ENCODE assay signal across 10 cellular contexts in the genomic region with DNA sequence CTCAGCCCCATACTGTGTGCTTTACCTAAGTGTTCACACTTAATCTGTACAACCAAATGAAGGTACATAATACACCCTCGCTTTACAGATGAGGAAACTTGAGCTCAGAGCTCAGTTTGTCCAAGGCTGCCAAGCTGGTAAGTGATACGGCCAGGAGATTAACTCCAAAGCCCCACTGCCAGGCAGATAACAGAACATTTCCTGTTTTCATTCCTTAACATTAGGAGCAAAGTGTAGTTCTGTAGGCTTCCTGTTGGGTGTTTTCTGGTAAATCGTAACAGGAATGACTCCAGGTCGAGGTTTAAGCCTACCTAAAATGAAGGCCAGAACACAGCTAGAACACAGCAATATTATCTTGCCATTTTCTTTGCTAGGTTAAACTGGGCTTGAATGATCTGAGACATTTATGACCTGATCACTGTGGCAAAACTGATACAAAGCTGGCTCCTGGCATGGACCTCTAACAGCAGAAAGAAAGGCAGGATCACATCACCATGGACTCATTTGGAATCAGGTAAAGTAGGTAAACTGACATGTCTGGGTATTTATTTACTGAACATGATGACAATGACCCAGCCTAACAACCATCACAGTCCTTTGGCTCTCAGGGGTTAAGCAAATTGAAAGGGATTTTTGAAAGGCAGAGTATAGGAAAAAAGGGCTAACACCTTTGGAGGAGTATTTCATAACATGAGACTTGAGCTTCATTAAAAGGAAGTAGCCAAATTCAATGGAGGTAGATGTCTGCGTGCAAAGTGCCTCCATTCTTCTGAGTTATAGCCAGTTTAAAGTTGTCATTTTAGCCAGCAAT. TPM values are rescaled to one million over a fixed set of nuclear protein-coding genes. Genes with fewer than 3 reads are reported as not detected.
DNase-seq lines count a peak whose midpoint lies in the region; ATAC-seq and TF ChIP-seq lines count a peak whose summit lies in the region.
"Had no signal": no experiment of that assay in that cellular context is flagged by ENCODE, and none has a peak within 500 bp of the region (broad histone marks: within the 10 kb centered on the region; RNA-seq: fewer than 3 reads in every experiment).

No MANE protein-coding gene starts in this region.

- no TSS peak for BruUV-seq in Caco-2 (replicated peaks; lab: Mats Ljungman, UMichigan)

- H3K36me3 ChIP-seq in Caco-2 (ENCODE audit: control insufficient read depth, insufficient read depth, low read length), result peaks cover 2% of the 10 kb centered on the region
- H3K36me3 ChIP-seq in Loucy (ENCODE audit: insufficient read depth, low read length), result no peaks in the 10 kb centered on the region
- no peaks in the 10 kb centered on the region for H3K36me3 ChIP-seq in neural progenitor cell

- no peak for ATAC-seq in GM21529 (IDR thresholded peaks at IDR 0.05; ENCODE audit: unreplicated experiment)
- ATAC-seq in HG02840 (IDR thresholded peaks at IDR 0.05; ENCODE audit: low FRiP score, unreplicated experiment), result no peak
- ATAC-seq: T-helper 17 cell had no signal

- peaks cover 51% of the 10 kb centered on the region for H3K4me1 ChIP-seq in Caco-2
- peaks cover 50% of the 10 kb centered on the region for H3K4me1 ChIP-seq in Loucy (ENCODE audit: insufficient read depth, low read length, poor library complexity, severe bottlenecking)
- H3K4me1 ChIP-seq in neural progenitor cell, result peaks cover 5% of the 10 kb centered on the region

- no peaks in the 10 kb centered on the region for H3K9me3 Mint-ChIP-seq in Caco-2 (ENCODE audit: unreplicated experiment)
- H3K9me3 Mint-ChIP-seq in dendritic cell treated with granulocyte-macrophage colony-stimulating factor and Interleukin-4, amounts not matched to agents 40 ng/mL and 50 ng/mL, for 4 days, result no peaks in the 10 kb centered on the region
- H3K9me3 Mint-ChIP-seq in neural progenitor cell, result no peaks in the 10 kb centered on the region

- H3F3A ChIP-seq in Loucy (ENCODE audit: low read depth) (no peaks in the 10 kb centered on the region), neural progenitor cell (ENCODE audit: low read depth) (peaks cover 15% of the 10 kb centered on the region)

- POLR2A ChIA-PET in Caco-2 (lab: Charles Lee), result interaction anchor here (0.6 kb wide), 1 partner anchor 32 kb away, joined by 4 read pairs; no protein-coding TSS in a partner anchor

- intact Hi-C loops in Caco-2 (cut with micrococcal nuclease; ENCODE audit: unreplicated experiment), result loop anchor here (5.0 kb wide), 1 partner anchor 58 kb away; no protein-coding TSS in a partner anchor
- intact Hi-C loops in dendritic cell treated with granulocyte-macrophage colony-stimulating factor and Interleukin-4, amounts not matched to agents 40 ng/mL and 50 ng/mL, for 4 days (cut with micrococcal nuclease), result no loop called here

- H3K36me3 Mint-ChIP-seq in Caco-2 (ENCODE audit: insufficient read depth, unreplicated experiment), result peaks cover 73% of the 10 kb centered on the region
- H3K36me3 Mint-ChIP-seq in dendritic cell treated with granulocyte-macrophage colony-stimulating factor and Interleukin-4, amounts not matched to agents 40 ng/mL and 50 ng/mL, for 4 days (ENCODE audit: low read depth), result peaks cover 57% of the 10 kb centered on the region
- H3K36me3 Mint-ChIP-seq in neural progenitor cell, result peaks cover 3% of the 10 kb centered on the region

- H3K27ac ChIP-seq in neural progenitor cell, result no peak overlapping the region

- H2AFZ ChIP-seq in Loucy (ENCODE audit: low read length), result no peak overlapping the region
- H2AFZ ChIP-seq in neural progenitor cell (replicated peaks), result no peak overlapping the region

- H3K27me3 ChIP-seq in Caco-2 (replicated peaks; ENCODE audit: control insufficient read depth, insufficient read depth, low read length), result no peaks in the 10 kb centered on the region
- H3K27me3 ChIP-seq in Loucy (ENCODE audit: insufficient read depth, low read length, poor library complexity, severe bottlenecking), result no peaks in the 10 kb centered on the region
- no peaks in the 10 kb centered on the region for H3K27me3 ChIP-seq in neural progenitor cell

- H3K27me3 Mint-ChIP-seq in Caco-2 (ENCODE audit: insufficient read depth, unreplicated experiment), result no peaks in the 10 kb centered on the region
- no peaks in the 10 kb centered on the region for H3K27me3 Mint-ChIP-seq in dendritic cell treated with granulocyte-macrophage colony-stimulating factor and Interleukin-4, amounts not matched to agents 40 ng/mL and 50 ng/mL, for 4 days
- no peaks in the 10 kb centered on the region for H3K27me3 Mint-ChIP-seq in neural progenitor cell (ENCODE audit: insufficient read depth, low read depth)
- H3K27me3 Mint-ChIP-seq: T-helper 17 cell had no signal

- TF ChIP-seq CTCF in Caco-2 (IDR thresholded peaks at IDR 0.05; ENCODE audit: insufficient read depth in 1 of 2, low read depth in 1 of 2, low read length in 1 of 2, severe bottlenecking in 1 of 2, unreplicated experiment in 1 of 2) (no peak), Loucy (conservative IDR thresholded peaks at IDR 0.05; ENCODE audit: low read length) (peak; percentile 17; the same call in 1 of the 2 replicates), neural progenitor cell (IDR thresholded peaks at IDR 0.05) (no peak)

- H4K20me1 ChIP-seq in Loucy (ENCODE audit: insufficient read depth, low read length, poor library complexity, severe bottlenecking) (peaks cover 14% of the 10 kb centered on the region), neural progenitor cell (ENCODE audit: low read depth) (peaks cover 10% of the 10 kb centered on the region)

- H3K9me3 ChIP-seq in Caco-2 (no peaks in the 10 kb centered on the region), Loucy (ENCODE audit: insufficient read depth, low read depth, low read length) (no peaks in the 10 kb centered on the region), neural progenitor cell (ENCODE audit: low read depth) (no peaks in the 10 kb centered on the region)

- H3K4me3 ChIP-seq in Caco-2 (ENCODE audit: low read depth, low read length) (no peak overlapping the region), Loucy (ENCODE audit: low read length, poor library complexity, severe bottlenecking) (peak overlapping the region; percentile 31), neural progenitor cell (no peak overlapping the region)

- H3K9ac ChIP-seq in Loucy (ENCODE audit: low read depth, low read length, poor library complexity, severe bottlenecking) (peak overlapping the region; percentile 51), neural progenitor cell (no peak overlapping the region)

- CTCF ChIA-PET in Caco-2 (lab: Charles Lee), result no interaction called here

- H3K4me1 Mint-ChIP-seq in Caco-2 (ENCODE audit: low read depth, unreplicated experiment), result peaks cover 38% of the 10 kb centered on the region
- peaks cover 61% of the 10 kb centered on the region for H3K4me1 Mint-ChIP-seq in dendritic cell treated with granulocyte-macrophage colony-stimulating factor and Interleukin-4, amounts not matched to agents 40 ng/mL and 50 ng/mL, for 4 days (ENCODE audit: low read depth)
- peaks cover 15% of the 10 kb centered on the region for H3K4me1 Mint-ChIP-seq in neural progenitor cell

- peaks cover 55% of the 10 kb centered on the region for H3K79me2 ChIP-seq in Loucy (ENCODE audit: insufficient read depth, low read length)
- H3K79me2 ChIP-seq in neural progenitor cell (ENCODE audit: low read depth), result peaks cover 53% of the 10 kb centered on the region

- H3K4me2 ChIP-seq in Loucy (ENCODE audit: low read depth, low read length, poor library complexity, severe bottlenecking), result peak overlapping the region; percentile 84
- no peak overlapping the region for H3K4me2 ChIP-seq in neural progenitor cell

- H3K9me2 ChIP-seq in Loucy (replicated peaks; ENCODE audit: low read depth, low read length), result no peaks in the 10 kb centered on the region

- no peak for DNase-seq in Caco-2
- DNase-seq in neural progenitor cell (ENCODE audit: low spot score), result peak; percentile 6
- no peak for DNase-seq in stimulated activated naive CD4-positive, alpha-beta T cell treated with Interleukin-2 at 50 U/mL for 16 hours (lab: John Stamatoyannopoulos, UW)
- DNase-seq in epidermal melanocyte (ENCODE audit: insufficient read length, low spot score), result no peak
- DNase-seq: effector memory CD4-positive, alpha-beta T cell; T-helper 17 cell had no signal

- H3K4me3 Mint-ChIP-seq in Caco-2 (ENCODE audit: unreplicated experiment) (peak overlapping the region; percentile 42), neural progenitor cell (no peak overlapping the region)
- no peak overlapping the region for H3K4me3 Mint-ChIP-seq in dendritic cell treated with granulocyte-macrophage colony-stimulating factor and Interleukin-4, amounts not matched to agents 40 ng/mL and 50 ng/mL, for 4 days

- peak overlapping the region; percentile 50 for H3K27ac Mint-ChIP-seq in Caco-2 (ENCODE audit: unreplicated experiment)
- peak overlapping the region; percentile 72 for H3K27ac Mint-ChIP-seq in dendritic cell treated with granulocyte-macrophage colony-stimulating factor and Interleukin-4, amounts not matched to agents 40 ng/mL and 50 ng/mL, for 4 days
- no peak overlapping the region for H3K27ac Mint-ChIP-seq in neural progenitor cell

RNA-seq across cellular contexts. Expression of a gene that starts 3.9 kb away (rescaled TPM):
- 122 and 128 TPM in 2 replicates for total RNA-seq in Caco-2 (2022)
- total RNA-seq in neural progenitor cell (ENCODE audit: low replicate concordance), result 87.2 and 96.8 TPM in 2 replicates
